In genomic region chr2:134460583-134460998, GRCh38 we compare ENCODE assay signal across 1 cellular context.
TF ChIP-seq lines count a peak whose summit lies in the region.

No MANE protein-coding gene starts in this region.

TF ChIP-seq in GM23338, 12 proteins besides CTCF, POLR2A, EP300 and RAD21 (continued from another document):
- no peak for TF ChIP-seq ZNF462 (CRISPR knock-in tag; IDR thresholded peaks at IDR 0.05)
- no peak for TF ChIP-seq ZNF114 (CRISPR knock-in tag; IDR thresholded peaks at IDR 0.05)
- TF ChIP-seq POLR2AphosphoS5 (IDR thresholded peaks at IDR 0.05; ENCODE audit: low read depth): no peak
